1 cellular context compared by ENCODE assay signal in genomic region chr1:48222501-48223242, GRCh38.
TF ChIP-seq lines count a peak whose summit lies in the region.

TSS of gene SLC5A9 (plus strand) at chr1:48222716. CDS start at chr1:48222737, 21 bp downstream.

TF ChIP-seq in HepG2, 621 proteins besides CTCF, POLR2A, EP300 and RAD21 (continued from another document and continues in another):
- TF ChIP-seq ZBTB14 (CRISPR knock-in tag; IDR thresholded peaks at IDR 0.05) (no peak), TAF1 (CRISPR knock-in tag; IDR thresholded peaks at IDR 0.05) (peak; percentile 70), NR3C1 (CRISPR knock-in tag; IDR thresholded peaks at IDR 0.05) (no peak), ZMYM2 (CRISPR knock-in tag; IDR thresholded peaks at IDR 0.05) (no peak), ZBTB1 (CRISPR knock-in tag; IDR thresholded peaks at IDR 0.05; ENCODE audit: borderline replicate concordance) (no peak), ZFX (CRISPR knock-in tag; IDR thresholded peaks at IDR 0.05; ENCODE audit: low read depth) (peak; percentile 91), HDAC1 (CRISPR knock-in tag; IDR thresholded peaks at IDR 0.05) (peak; percentile 62), ZNF253 (CRISPR knock-in tag; IDR thresholded peaks at IDR 0.05; ENCODE audit: borderline replicate concordance) (no peak), IKZF1 (IDR thresholded peaks at IDR 0.05) (no peak), E2F1 (CRISPR knock-in tag; IDR thresholded peaks at IDR 0.05) (no peak), ZFP90 (CRISPR knock-in tag; IDR thresholded peaks at IDR 0.05; ENCODE audit: borderline replicate concordance) (no peak), ZNF616 (CRISPR knock-in tag; IDR thresholded peaks at IDR 0.05; ENCODE audit: low read depth) (no peak), ZNF75D (CRISPR knock-in tag; IDR thresholded peaks at IDR 0.05; ENCODE audit: borderline replicate concordance) (no peak), TBX3 (IDR thresholded peaks at IDR 0.05; ENCODE audit: borderline replicate concordance) (peak; percentile 5; the same call in 1 of the 2 replicates), ZZZ3 (CRISPR knock-in tag; IDR thresholded peaks at IDR 0.05; ENCODE audit: borderline replicate concordance) (no peak), GPN1 (CRISPR knock-in tag; IDR thresholded peaks at IDR 0.05; ENCODE audit: borderline replicate concordance) (no peak), ZNF709 (CRISPR knock-in tag; IDR thresholded peaks at IDR 0.05) (0 out of 2 replicates have a peak, but pooled peaks have one; percentile 68), ZNF687 (CRISPR knock-in tag; IDR thresholded peaks at IDR 0.05) (peak; percentile 86), HOXA7 (CRISPR knock-in tag; IDR thresholded peaks at IDR 0.05) (no peak), ONECUT2 (CRISPR knock-in tag; IDR thresholded peaks at IDR 0.05) (no peak), ETV6 (CRISPR knock-in tag; conservative IDR thresholded peaks at IDR 0.05) (no peak), CSRNP2 (CRISPR knock-in tag; conservative IDR thresholded peaks at IDR 0.05; ENCODE audit: low read depth) (no peak), SRSF4 (IDR thresholded peaks at IDR 0.05; ENCODE audit: low read depth, low read length, poor library complexity, severe bottlenecking) (no peak), ZBED4 (CRISPR knock-in tag; IDR thresholded peaks at IDR 0.05; ENCODE audit: borderline replicate concordance) (no peak), ZNF768 (CRISPR knock-in tag; IDR thresholded peaks at IDR 0.05) (no peak), ZNF746 (CRISPR knock-in tag; IDR thresholded peaks at IDR 0.05) (no peak), CEBPB (IDR thresholded peaks at IDR 0.05; ENCODE audit: borderline replicate concordance, low read depth, low read length) (peak; percentile 70), MED13 (CRISPR knock-in tag; IDR thresholded peaks at IDR 0.05) (no peak), ZNF362 (CRISPR knock-in tag; IDR thresholded peaks at IDR 0.05; ENCODE audit: borderline replicate concordance) (no peak), CHD4 (IDR thresholded peaks at IDR 0.05; ENCODE audit: borderline replicate concordance, low read length) (peak; percentile 1; the same call in 1 of the 2 replicates), FOXO4 (CRISPR knock-in tag; conservative IDR thresholded peaks at IDR 0.05) (no peak), SNAPC5 (CRISPR knock-in tag; IDR thresholded peaks at IDR 0.05; ENCODE audit: borderline replicate concordance) (no peak), GABPB1 (CRISPR knock-in tag; IDR thresholded peaks at IDR 0.05) (no peak; the same call in 1 of the 2 replicates), GPBP1L1 (CRISPR knock-in tag; IDR thresholded peaks at IDR 0.05) (no peak)
- TF ChIP-seq, protein P1, sequence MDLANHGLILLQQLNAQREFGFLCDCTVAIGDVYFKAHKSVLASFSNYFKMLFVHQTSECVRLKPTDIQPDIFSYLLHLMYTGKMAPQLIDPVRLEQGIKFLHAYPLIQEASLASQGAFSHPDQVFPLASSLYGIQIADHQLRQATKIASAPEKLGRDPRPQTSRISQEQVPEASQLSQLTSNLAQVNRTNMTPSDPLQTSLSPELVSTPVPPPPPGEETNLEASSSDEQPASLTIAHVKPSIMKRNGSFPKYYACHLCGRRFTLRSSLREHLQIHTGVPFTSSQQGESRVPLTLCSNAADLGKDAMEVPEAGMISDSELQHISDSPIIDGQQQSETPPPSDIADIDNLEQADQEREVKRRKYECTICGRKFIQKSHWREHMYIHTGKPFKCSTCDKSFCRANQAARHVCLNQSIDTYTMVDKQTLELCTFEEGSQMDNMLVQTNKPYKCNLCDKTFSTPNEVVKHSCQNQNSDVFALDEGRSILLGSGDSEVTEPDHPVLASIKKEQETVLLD (CRISPR knock-in tag; IDR thresholded peaks at IDR 0.05; ENCODE audit: low read depth) = no peak
- TF ChIP-seq, protein P2, sequence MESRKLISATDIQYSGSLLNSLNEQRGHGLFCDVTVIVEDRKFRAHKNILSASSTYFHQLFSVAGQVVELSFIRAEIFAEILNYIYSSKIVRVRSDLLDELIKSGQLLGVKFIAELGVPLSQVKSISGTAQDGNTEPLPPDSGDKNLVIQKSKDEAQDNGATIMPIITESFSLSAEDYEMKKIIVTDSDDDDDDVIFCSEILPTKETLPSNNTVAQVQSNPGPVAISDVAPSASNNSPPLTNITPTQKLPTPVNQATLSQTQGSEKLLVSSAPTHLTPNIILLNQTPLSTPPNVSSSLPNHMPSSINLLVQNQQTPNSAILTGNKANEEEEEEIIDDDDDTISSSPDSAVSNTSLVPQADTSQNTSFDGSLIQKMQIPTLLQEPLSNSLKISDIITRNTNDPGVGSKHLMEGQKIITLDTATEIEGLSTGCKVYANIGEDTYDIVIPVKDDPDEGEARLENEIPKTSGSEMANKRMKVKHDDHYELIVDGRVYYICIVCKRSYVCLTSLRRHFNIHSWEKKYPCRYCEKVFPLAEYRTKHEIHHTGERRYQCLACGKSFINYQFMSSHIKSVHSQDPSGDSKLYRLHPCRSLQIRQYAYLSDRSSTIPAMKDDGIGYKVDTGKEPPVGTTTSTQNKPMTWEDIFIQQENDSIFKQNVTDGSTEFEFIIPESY (CRISPR knock-in tag; IDR thresholded peaks at IDR 0.05) = no peak
- TF ChIP-seq, protein P3, sequence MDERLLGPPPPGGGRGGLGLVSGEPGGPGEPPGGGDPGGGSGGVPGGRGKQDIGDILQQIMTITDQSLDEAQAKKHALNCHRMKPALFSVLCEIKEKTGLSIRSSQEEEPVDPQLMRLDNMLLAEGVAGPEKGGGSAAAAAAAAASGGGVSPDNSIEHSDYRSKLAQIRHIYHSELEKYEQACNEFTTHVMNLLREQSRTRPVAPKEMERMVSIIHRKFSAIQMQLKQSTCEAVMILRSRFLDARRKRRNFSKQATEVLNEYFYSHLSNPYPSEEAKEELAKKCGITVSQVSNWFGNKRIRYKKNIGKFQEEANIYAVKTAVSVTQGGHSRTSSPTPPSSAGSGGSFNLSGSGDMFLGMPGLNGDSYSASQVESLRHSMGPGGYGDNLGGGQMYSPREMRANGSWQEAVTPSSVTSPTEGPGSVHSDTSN (CRISPR knock-in tag; IDR thresholded peaks at IDR 0.05) = no peak
- TF ChIP-seq, protein P4, sequence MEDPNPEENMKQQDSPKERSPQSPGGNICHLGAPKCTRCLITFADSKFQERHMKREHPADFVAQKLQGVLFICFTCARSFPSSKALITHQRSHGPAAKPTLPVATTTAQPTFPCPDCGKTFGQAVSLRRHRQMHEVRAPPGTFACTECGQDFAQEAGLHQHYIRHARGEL (CRISPR knock-in tag; IDR thresholded peaks at IDR 0.05) = no peak
